In the genomic region with DNA sequence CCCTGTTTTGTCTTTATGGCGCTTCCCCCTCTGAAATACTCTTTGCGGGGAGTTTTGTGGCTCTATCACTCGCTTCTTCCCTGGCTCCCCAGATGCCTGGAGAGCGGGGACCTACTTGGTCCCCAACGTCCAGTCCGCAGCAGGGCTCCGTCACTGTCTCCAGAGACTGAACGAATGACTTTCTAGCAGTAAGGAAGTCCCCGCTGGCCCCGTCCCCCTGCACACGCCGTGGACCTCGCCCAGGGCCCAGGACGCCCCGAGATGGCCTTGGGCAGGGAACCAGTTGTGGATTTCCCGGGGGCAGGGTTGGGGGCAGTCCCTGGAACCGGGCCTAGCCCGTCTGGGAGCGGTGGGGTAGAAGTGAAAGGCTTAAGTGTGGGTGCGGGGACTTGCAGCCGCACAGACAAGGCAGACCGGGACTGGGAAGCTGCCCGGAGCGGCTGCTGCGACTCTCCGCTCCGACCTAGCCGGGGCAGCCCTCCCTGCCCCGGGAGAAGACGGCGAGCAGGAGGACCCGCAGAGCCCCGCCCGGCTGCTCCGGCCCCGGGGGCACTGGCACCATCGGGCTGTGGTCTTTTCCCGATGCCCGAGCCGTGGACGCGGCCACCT, we compare ENCODE assay signal across 8 cellular contexts. TPM values are rescaled to one million over a fixed set of nuclear protein-coding genes. Genes with fewer than 3 reads are reported as not detected.
DNase-seq lines count a peak whose midpoint lies in the region; ATAC-seq and TF ChIP-seq lines count a peak whose summit lies in the region.

No MANE protein-coding gene starts in this region.

- peak overlapping the region; percentile 83 for H3K4me3 Mint-ChIP-seq in activated T-helper 2 cell treated with anti-CD3 and anti-CD28 coated beads, Interferon-gamma antibody, Interleukin-2, Interleukin-4, amounts not matched to agents 10 μg/mL and 5 μg/mL and 100 μg/mL, durations not matched to agents 14 hours and 24 hours and 36 hours (ENCODE audit: low read depth)

- peak; percentile 28 for ATAC-seq in HG02759 (IDR thresholded peaks at IDR 0.05; ENCODE audit: unreplicated experiment)
- ATAC-seq in foreskin keratinocyte, result peak; percentile 35

- peak overlapping the region; percentile 86 for H2AFZ ChIP-seq in neuronal stem cell (ENCODE audit: low read length)

- no peak overlapping the region for H3K27ac ChIP-seq in foreskin keratinocyte
- peak overlapping the region; percentile 73 for H3K27ac ChIP-seq in neuronal stem cell (replicated peaks; ENCODE audit: low read length)

- H3K4ac ChIP-seq in neuronal stem cell (ENCODE audit: low read length), result no peak overlapping the region

- no peaks in the 10 kb centered on the region for H3K36me3 ChIP-seq in neuronal stem cell (replicated peaks in 1 of 2; ENCODE audit: control insufficient read depth in 2 of 2, insufficient read depth in 2 of 2, low read length in 2 of 2)

- H3K27me3 ChIP-seq in foreskin keratinocyte (peaks cover 60% of the 10 kb centered on the region), neuronal stem cell (ENCODE audit: control insufficient read depth in 3 of 3, insufficient read depth in 3 of 3, low read depth in 1 of 3, low read length in 3 of 3) (peaks cover 0 to 20% (median 0%) of the 10 kb centered on the region in 3 experiments)

- H2AK5ac ChIP-seq in neuronal stem cell (ENCODE audit: low read depth, low read length), result peak overlapping the region; percentile 60

- H3K4me3 ChIP-seq in neuronal stem cell (ENCODE audit: low read length in 2 of 2), result peak overlapping the region; percentile 77 to 87

- no peak for TF ChIP-seq CTCF in foreskin keratinocyte (conservative IDR thresholded peaks at IDR 0.05)

- peak overlapping the region; percentile 82 for H3K23ac ChIP-seq in neuronal stem cell (ENCODE audit: low read depth, low read length, poor library complexity)

- peak overlapping the region; percentile 37 for H3K27ac Mint-ChIP-seq in activated T-helper 2 cell treated with anti-CD3 and anti-CD28 coated beads, Interferon-gamma antibody, Interleukin-2, Interleukin-4, amounts not matched to agents 10 μg/mL and 5 μg/mL and 100 μg/mL, durations not matched to agents 14 hours and 24 hours and 36 hours

- H3K36me3 Mint-ChIP-seq in activated T-helper 2 cell treated with anti-CD3 and anti-CD28 coated beads, Interferon-gamma antibody, Interleukin-2, Interleukin-4, amounts not matched to agents 10 μg/mL and 5 μg/mL and 100 μg/mL, durations not matched to agents 14 hours and 24 hours and 36 hours (ENCODE audit: low read depth), result no peaks in the 10 kb centered on the region

- H2BK12ac ChIP-seq in neuronal stem cell (ENCODE audit: low read length), result peak overlapping the region; percentile 79

- no peaks in the 10 kb centered on the region for H3K9me3 Mint-ChIP-seq in activated T-helper 2 cell treated with anti-CD3 and anti-CD28 coated beads, Interferon-gamma antibody, Interleukin-2, Interleukin-4, amounts not matched to agents 10 μg/mL and 5 μg/mL and 100 μg/mL, durations not matched to agents 14 hours and 24 hours and 36 hours

- peak overlapping the region; percentile 98 for H3K18ac ChIP-seq in neuronal stem cell (ENCODE audit: low read length)

- no peaks in the 10 kb centered on the region for H3K79me1 ChIP-seq in neuronal stem cell (ENCODE audit: low read depth, low read length)

- H3K4me2 ChIP-seq in neuronal stem cell (ENCODE audit: insufficient read depth, low read length, poor library complexity, severe bottlenecking), result peak overlapping the region; percentile 93

- peaks cover 23% of the 10 kb centered on the region for H3K4me1 Mint-ChIP-seq in activated T-helper 2 cell treated with anti-CD3 and anti-CD28 coated beads, Interferon-gamma antibody, Interleukin-2, Interleukin-4, amounts not matched to agents 10 μg/mL and 5 μg/mL and 100 μg/mL, durations not matched to agents 14 hours and 24 hours and 36 hours (ENCODE audit: low read depth)

- peak overlapping the region; percentile 86 for H3K9ac ChIP-seq in neuronal stem cell (ENCODE audit: low read depth, low read length, poor library complexity)

- no peak overlapping the region for H4K8ac ChIP-seq in neuronal stem cell (ENCODE audit: low read depth, low read length)

- intact Hi-C loops in activated T-helper 2 cell treated with anti-CD3 and anti-CD28 coated beads, Interferon-gamma antibody, Interleukin-2, Interleukin-4, amounts not matched to agents 10 μg/mL and 5 μg/mL and 100 μg/mL, durations not matched to agents 14 hours and 24 hours and 36 hours (cut with micrococcal nuclease), result loop anchor here (1.0 to 10.0 kb wide), 4 partner anchors 53 to 1838 kb away; no protein-coding TSS in a partner anchor

- peak overlapping the region; percentile 93 for H2BK15ac ChIP-seq in neuronal stem cell (ENCODE audit: low read length)

- peak overlapping the region; percentile 99 for H2BK5ac ChIP-seq in neuronal stem cell (ENCODE audit: low read length)

- H3K4me1 ChIP-seq in foreskin keratinocyte (peaks cover 4% of the 10 kb centered on the region), neuronal stem cell (ENCODE audit: control insufficient read depth in 2 of 2, insufficient read depth in 1 of 2, low read depth in 1 of 2, low read length in 2 of 2) (peaks cover 5 to 13% of the 10 kb centered on the region in 2 donors)

- no CpG with 5 or more reads among the region's 42 CpGs for WGBS in neuronal stem cell (ENCODE audit: extremely low coverage in 2 of 2, insufficient read length in 2 of 2, insufficient replicate concordance in 1 of 2), 2 donors

- peak overlapping the region; percentile 93 for H2BK120ac ChIP-seq in neuronal stem cell (ENCODE audit: low read depth, low read length)

- DNase-seq in NCI-H510A treated with DMSO at 0.1 percent for 48 hours (lab: John Stamatoyannopoulos, UW) (peak; percentile 41), NCI-H510A (lab: John Stamatoyannopoulos, UW) (no peak), NCI-H2227 (lab: John Stamatoyannopoulos, UW; ENCODE audit: unreplicated experiment) (peak; percentile 66), foreskin keratinocyte (peak; percentile 33 to 60), neuronal stem cell (ENCODE audit: low spot score) (peak; percentile 51), cerebellar nuclear complex (lab: John Stamatoyannopoulos, UW) (no peak)
- peak; percentile 26 for DNase-seq in activated T-helper 2 cell treated with anti-CD3 and anti-CD28 coated beads, Interferon-gamma antibody, Interleukin-2, Interleukin-4, amounts not matched to agents 10 μg/mL and 5 μg/mL and 100 μg/mL, durations not matched to agents 14 hours and 24 hours and 36 hours (ENCODE audit: low spot score)

- no peak overlapping the region for H4K91ac ChIP-seq in neuronal stem cell (ENCODE audit: low read depth, low read length, poor library complexity)

- peaks cover 73% of the 10 kb centered on the region for H3K27me3 Mint-ChIP-seq in activated T-helper 2 cell treated with anti-CD3 and anti-CD28 coated beads, Interferon-gamma antibody, Interleukin-2, Interleukin-4, amounts not matched to agents 10 μg/mL and 5 μg/mL and 100 μg/mL, durations not matched to agents 14 hours and 24 hours and 36 hours (ENCODE audit: low read depth)

- no peaks in the 10 kb centered on the region for H3K9me3 ChIP-seq in neuronal stem cell (replicated peaks in 1 of 2; ENCODE audit: control insufficient read depth in 2 of 2, insufficient read depth in 1 of 2, low read depth in 1 of 2, low read length in 2 of 2)

- peak overlapping the region; percentile 44 for H3K14ac ChIP-seq in neuronal stem cell (ENCODE audit: low read length)

RNA-seq across cellular contexts. Expression of a gene that starts 0.8 kb away (rescaled TPM):
- 0.67 and 1.2 TPM in 2 replicates for total RNA-seq in activated T-helper 2 cell treated with anti-CD3 and anti-CD28 coated beads, Interferon-gamma antibody, Interleukin-2, Interleukin-4, amounts not matched to agents 10 μg/mL and 5 μg/mL and 100 μg/mL, durations not matched to agents 14 hours and 24 hours and 36 hours
- total RNA-seq in foreskin keratinocyte, result 0.48 and 1.0 TPM in 2 replicates
- polyA plus RNA-seq in foreskin keratinocyte, result 0.27 and 0.36 TPM in 2 replicates
- polyA plus RNA-seq in neuronal stem cell (2013, experiment 1 of 2), result 86.2 TPM
- polyA plus RNA-seq in neuronal stem cell (2013, experiment 2 of 2), result 97.7 TPM

Comparison
In these comparisons a context has a peak if more than half of its experiments do, and no peak if none do; other contexts are left out.
1. DNase-seq: peak in NCI-H510A treated with DMSO at 0.1 percent for 48 hours (single experiment), NCI-H2227 (single experiment), activated T-helper 2 cell treated with anti-CD3 and anti-CD28 coated beads, Interferon-gamma antibody, Interleukin-2, Interleukin-4, amounts not matched to agents 10 μg/mL and 5 μg/mL and 100 μg/mL, durations not matched to agents 14 hours and 24 hours and 36 hours (single experiment), foreskin keratinocyte (2 of 2) and neuronal stem cell (single experiment); none in NCI-H510A (single experiment) and cerebellar nuclear complex (0 of 2).